Comparison of ENCODE assay signal across 1 cellular context in the genomic region with DNA sequence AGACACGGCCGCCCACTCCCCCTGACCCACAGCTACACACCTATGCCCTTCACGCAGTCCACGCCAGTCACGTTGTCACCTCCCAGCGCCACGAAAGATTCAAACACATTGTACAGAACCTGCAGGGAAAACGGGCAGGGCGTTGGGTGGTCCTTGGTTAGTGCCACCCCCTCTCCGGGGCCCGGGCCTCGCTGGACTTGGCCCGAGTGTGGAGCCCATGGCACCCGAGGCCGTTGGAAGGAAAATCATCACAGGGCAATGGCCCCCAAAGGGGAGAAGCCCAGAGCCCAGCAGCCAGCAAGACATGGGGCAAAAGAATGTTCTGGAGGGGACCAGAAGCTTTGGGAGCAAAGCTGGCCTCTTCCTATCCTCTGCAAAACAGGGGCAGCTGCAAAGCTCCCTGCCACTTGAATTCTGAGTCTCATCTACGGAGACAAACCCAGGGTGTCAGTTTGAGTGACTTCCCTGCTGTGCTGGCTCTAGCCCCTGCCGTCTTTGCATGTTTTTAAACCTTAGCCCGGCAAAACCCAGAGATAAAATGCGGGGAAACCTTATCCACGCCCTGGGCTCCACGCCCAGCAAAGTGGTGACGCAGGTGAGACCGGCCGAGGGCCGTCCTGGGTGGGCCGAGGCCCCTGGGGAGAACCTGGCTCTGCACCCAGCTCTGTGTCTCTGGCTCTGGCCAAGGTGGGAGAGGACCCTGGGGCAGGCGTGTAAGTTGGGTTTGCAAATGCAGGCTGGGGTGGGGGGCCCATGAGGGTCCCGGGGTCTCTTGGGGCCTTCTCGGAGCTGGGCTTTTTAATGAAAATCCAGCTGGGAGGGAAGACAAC.
TF ChIP-seq lines count a peak whose summit lies in the region.

No MANE protein-coding gene starts in this region.

TF ChIP-seq in HEK293, 187 proteins besides CTCF, POLR2A, EP300 and RAD21 (continued from another document):
- TF ChIP-seq ZNF423 (tag by site-specific recombination; IDR thresholded peaks at IDR 0.05), result 0 out of 2 replicates have a peak, but pooled peaks have one; percentile 27
- TF ChIP-seq ZIC2 (tag by site-specific recombination; IDR thresholded peaks at IDR 0.05), result peak; percentile 93
